Comparison of ENCODE assay signal across 1 cellular context in the genomic region with DNA sequence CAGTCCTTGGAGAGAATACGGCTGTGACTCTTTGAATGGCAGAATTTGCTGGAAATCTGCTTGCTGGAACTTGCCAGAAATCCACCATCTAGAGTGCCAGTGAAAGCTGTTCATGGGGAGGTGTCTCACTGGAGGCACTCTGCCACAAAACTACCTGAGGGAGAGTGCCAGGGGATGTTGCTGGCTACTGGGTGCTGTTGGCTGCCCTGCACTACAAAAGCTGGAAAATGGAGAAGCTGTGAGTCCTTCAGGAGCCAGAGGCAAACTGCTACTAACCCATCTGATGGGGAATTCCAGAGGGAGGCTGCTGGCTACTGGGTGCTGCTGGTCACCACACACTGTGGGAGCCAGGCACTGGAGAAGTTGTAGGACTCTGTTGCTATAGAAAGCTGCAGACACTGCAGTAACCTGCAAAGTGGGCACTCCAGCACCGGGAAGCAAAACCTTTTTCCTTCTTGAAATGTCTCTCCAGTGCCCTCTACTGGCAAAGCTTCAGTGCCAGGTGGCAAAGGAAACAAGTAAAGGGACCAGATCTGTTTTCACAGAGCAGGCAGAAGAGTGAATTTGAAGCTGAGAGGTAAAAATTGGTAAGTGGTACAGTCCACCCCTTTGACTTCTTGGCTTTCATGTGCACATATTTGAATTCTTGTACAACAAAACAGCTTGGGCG.
TF ChIP-seq lines count a peak whose summit lies in the region.

No MANE protein-coding gene starts in this region.

TF ChIP-seq in WTC11, 78 proteins besides CTCF, POLR2A, EP300 and RAD21 (continued from another document):
- TF ChIP-seq, protein P1, sequence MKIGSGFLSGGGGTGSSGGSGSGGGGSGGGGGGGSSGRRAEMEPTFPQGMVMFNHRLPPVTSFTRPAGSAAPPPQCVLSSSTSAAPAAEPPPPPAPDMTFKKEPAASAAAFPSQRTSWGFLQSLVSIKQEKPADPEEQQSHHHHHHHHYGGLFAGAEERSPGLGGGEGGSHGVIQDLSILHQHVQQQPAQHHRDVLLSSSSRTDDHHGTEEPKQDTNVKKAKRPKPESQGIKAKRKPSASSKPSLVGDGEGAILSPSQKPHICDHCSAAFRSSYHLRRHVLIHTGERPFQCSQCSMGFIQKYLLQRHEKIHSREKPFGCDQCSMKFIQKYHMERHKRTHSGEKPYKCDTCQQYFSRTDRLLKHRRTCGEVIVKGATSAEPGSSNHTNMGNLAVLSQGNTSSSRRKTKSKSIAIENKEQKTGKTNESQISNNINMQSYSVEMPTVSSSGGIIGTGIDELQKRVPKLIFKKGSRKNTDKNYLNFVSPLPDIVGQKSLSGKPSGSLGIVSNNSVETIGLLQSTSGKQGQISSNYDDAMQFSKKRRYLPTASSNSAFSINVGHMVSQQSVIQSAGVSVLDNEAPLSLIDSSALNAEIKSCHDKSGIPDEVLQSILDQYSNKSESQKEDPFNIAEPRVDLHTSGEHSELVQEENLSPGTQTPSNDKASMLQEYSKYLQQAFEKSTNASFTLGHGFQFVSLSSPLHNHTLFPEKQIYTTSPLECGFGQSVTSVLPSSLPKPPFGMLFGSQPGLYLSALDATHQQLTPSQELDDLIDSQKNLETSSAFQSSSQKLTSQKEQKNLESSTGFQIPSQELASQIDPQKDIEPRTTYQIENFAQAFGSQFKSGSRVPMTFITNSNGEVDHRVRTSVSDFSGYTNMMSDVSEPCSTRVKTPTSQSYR (CRISPR knock-in tag; IDR thresholded peaks at IDR 0.05), result no peak
